16 cellular contexts compared by ENCODE assay signal in the genomic region with DNA sequence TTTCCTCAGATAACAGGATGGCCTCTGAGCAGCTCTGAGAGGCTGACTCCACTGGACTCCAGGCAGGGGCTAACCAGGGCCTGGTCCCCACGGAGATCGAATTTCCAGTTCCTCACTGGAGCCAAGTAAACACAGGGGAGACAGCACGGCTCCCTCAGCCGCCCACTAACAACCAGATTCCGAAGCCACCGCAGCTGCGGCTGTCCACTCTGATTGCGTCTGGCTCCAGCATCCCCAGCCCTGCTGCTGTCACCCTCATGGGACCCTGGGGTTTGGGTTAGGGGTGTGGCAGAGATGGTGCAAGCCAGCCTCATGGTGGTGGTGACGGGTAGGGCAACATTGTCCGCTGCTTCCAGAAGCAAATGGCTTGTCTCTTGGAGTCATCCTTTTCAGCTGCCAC.
A peak's percentile ranks its signal among the peaks of the same experiment; 100 is the strongest.
DNase-seq lines count a peak whose midpoint lies in the region; ATAC-seq and TF ChIP-seq lines count a peak whose summit lies in the region.
"Had no signal": no experiment of that assay in that cellular context is flagged by ENCODE, and none has a peak within 500 bp of the region (broad histone marks: within the 10 kb centered on the region; RNA-seq: fewer than 3 reads in every experiment).

No MANE protein-coding gene starts in this region.

- peak; percentile 61 for DNase-seq in cardiac septum (ENCODE audit: low spot score)
- no peak for DNase-seq in Right ventricle myocardium inferior (ENCODE audit: missing footprints)
- peak; percentile 12 for DNase-seq in WTC11 (ENCODE audit: low spot score)
- peak; percentile 52 for DNase-seq in upper lobe of right lung
- DNase-seq in SIG-M5 treated with dmso at 0.1 percent for 504 hours (lab: John Stamatoyannopoulos, UW; ENCODE audit: unreplicated experiment): no peak
- DNase-seq in CD1c-positive myeloid dendritic cell (ENCODE audit: extremely low spot score): no peak
- DNase-seq: COR-L47, lower lobe of right lung, NCI-H187 treated with DMSO at 0.1 percent for 48 hours, NCI-H526 had no signal

- peaks cover 16% of the 10 kb centered on the region for H3K4me1 Mint-ChIP-seq in WTC11

- WGBS in mesodermal cell (ENCODE audit: insufficient coverage in 2 of 2), 2 experiments: 94 to 98% methylated on average over 7 of the region's 10 CpGs

- H3K27ac ChIP-seq in mesodermal cell (ENCODE audit: low read depth, low read length, severe bottlenecking): peak overlapping the region; percentile 10
- no peak overlapping the region for H3K27ac ChIP-seq in upper lobe of right lung
- H3K27ac ChIP-seq: adrenal gland, gastroesophageal sphincter, lower lobe of right lung had no signal

- intact Hi-C loops in cardiac septum (cut with DNase I) (no loop called here), Right ventricle myocardium inferior (cut with DNase I) (no loop called here), upper lobe of right lung (cut with DNase I) (no loop called here)

- H3K9me3 Mint-ChIP-seq in WTC11: no peaks in the 10 kb centered on the region
- H3K9me3 Mint-ChIP-seq: activated T-helper 2 cell treated with anti-CD3 and anti-CD28 coated beads, Interferon-gamma antibody, Interleukin-2, Interleukin-4, amounts not matched to agents 10 μg/mL and 5 μg/mL and 100 μg/mL, durations not matched to agents 14 hours and 24 hours and 36 hours had no signal

- H3K36me3 Mint-ChIP-seq in WTC11: no peaks in the 10 kb centered on the region

- H3K27me3 Mint-ChIP-seq in WTC11 (ENCODE audit: low read depth): peaks cover 90% of the 10 kb centered on the region

- no peak overlapping the region for H3K4me3 ChIP-seq in mesodermal cell (ENCODE audit: extremely low read depth, insufficient read depth, low read length, poor library complexity, severe bottlenecking)
- no peak overlapping the region for H3K4me3 ChIP-seq in upper lobe of right lung
- H3K4me3 ChIP-seq: adrenal gland, gastroesophageal sphincter, HAP-1, lower lobe of right lung had no signal

- H3K4me1 ChIP-seq in mesodermal cell (ENCODE audit: control insufficient read depth, insufficient read depth, low read length, poor library complexity, severe bottlenecking): peaks cover 44% of the 10 kb centered on the region
- H3K4me1 ChIP-seq in upper lobe of right lung: no peaks in the 10 kb centered on the region
- H3K4me1 ChIP-seq: adrenal gland, HAP-1 had no signal

- H3K4me3 Mint-ChIP-seq in WTC11: no peak overlapping the region

- H3K36me3 ChIP-seq in mesodermal cell (ENCODE audit: control insufficient read depth, insufficient read depth, low read length) (no peaks in the 10 kb centered on the region), upper lobe of right lung (no peaks in the 10 kb centered on the region)
- H3K36me3 ChIP-seq: adrenal gland, gastroesophageal sphincter, HAP-1, lower lobe of right lung had no signal

- H3K27me3 ChIP-seq in upper lobe of right lung: no peaks in the 10 kb centered on the region
- H3K27me3 ChIP-seq: adrenal gland, gastroesophageal sphincter had no signal

- H3K9me3 ChIP-seq in mesodermal cell (ENCODE audit: control insufficient read depth, low read length) (no peaks in the 10 kb centered on the region), upper lobe of right lung (no peaks in the 10 kb centered on the region)
- H3K9me3 ChIP-seq: adrenal gland, gastroesophageal sphincter, HAP-1, lower lobe of right lung had no signal

- ATAC-seq in Right ventricle myocardium inferior (no peak), WTC11 (no peak), upper lobe of right lung (no peak), HG02642 (IDR thresholded peaks at IDR 0.05; ENCODE audit: poor library complexity, unreplicated experiment) (no peak)
- ATAC-seq: gastroesophageal sphincter, lower lobe of right lung had no signal

- no peak for TF ChIP-seq CTCF in WTC11 (IDR thresholded peaks at IDR 0.05)
- no peak for TF ChIP-seq CTCF in upper lobe of right lung (IDR thresholded peaks at IDR 0.05)

- CTCF ChIA-PET in WTC11 (lab: Charles Lee): interaction anchor here (1.6 to 3.5 kb wide), 3 partner anchors 13 to 22 kb away, joined by 3 to 18 read pairs (median 11); no protein-coding TSS in a partner anchor

- POLR2A ChIA-PET in WTC11 (lab: Charles Lee): interaction anchor here (0.6 kb wide), 1 partner anchor 27 kb away, joined by 6 read pairs; no protein-coding TSS in a partner anchor

- no peak overlapping the region for H3K27ac Mint-ChIP-seq in WTC11
- H3K27ac Mint-ChIP-seq: activated T-helper 2 cell treated with anti-CD3 and anti-CD28 coated beads, Interferon-gamma antibody, Interleukin-2, Interleukin-4, amounts not matched to agents 10 μg/mL and 5 μg/mL and 100 μg/mL, durations not matched to agents 14 hours and 24 hours and 36 hours had no signal

TF ChIP-seq in WTC11, 78 proteins besides CTCF, POLR2A, EP300 and RAD21:
- TF ChIP-seq TEAD4 (CRISPR knock-in tag; IDR thresholded peaks at IDR 0.05) (no peak), GRHL2 (CRISPR knock-in tag; IDR thresholded peaks at IDR 0.05; ENCODE audit: insufficient replicate concordance, severe bottlenecking) (no peak), SP1 (CRISPR knock-in tag; conservative IDR thresholded peaks at IDR 0.05) (no peak), NR3C1 (CRISPR knock-in tag; conservative IDR thresholded peaks at IDR 0.05; ENCODE audit: low read depth) (no peak), TP53 (CRISPR knock-in tag; IDR thresholded peaks at IDR 0.05) (no peak), NR2C2 (CRISPR knock-in tag; IDR thresholded peaks at IDR 0.05) (no peak), JUN (CRISPR knock-in tag; IDR thresholded peaks at IDR 0.05) (no peak), ZNF219 (CRISPR knock-in tag; IDR thresholded peaks at IDR 0.05; ENCODE audit: borderline replicate concordance) (no peak), GABPB1 (CRISPR knock-in tag; IDR thresholded peaks at IDR 0.05) (no peak), MLX (CRISPR knock-in tag; IDR thresholded peaks at IDR 0.05) (no peak), ZNF232 (CRISPR knock-in tag; IDR thresholded peaks at IDR 0.05) (no peak), MYBL2 (CRISPR knock-in tag; IDR thresholded peaks at IDR 0.05) (no peak)
- TF ChIP-seq, protein P1, sequence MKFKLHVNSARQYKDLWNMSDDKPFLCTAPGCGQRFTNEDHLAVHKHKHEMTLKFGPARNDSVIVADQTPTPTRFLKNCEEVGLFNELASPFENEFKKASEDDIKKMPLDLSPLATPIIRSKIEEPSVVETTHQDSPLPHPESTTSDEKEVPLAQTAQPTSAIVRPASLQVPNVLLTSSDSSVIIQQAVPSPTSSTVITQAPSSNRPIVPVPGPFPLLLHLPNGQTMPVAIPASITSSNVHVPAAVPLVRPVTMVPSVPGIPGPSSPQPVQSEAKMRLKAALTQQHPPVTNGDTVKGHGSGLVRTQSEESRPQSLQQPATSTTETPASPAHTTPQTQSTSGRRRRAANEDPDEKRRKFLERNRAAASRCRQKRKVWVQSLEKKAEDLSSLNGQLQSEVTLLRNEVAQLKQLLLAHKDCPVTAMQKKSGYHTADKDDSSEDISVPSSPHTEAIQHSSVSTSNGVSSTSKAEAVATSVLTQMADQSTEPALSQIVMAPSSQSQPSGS (CRISPR knock-in tag; IDR thresholded peaks at IDR 0.05; ENCODE audit: borderline replicate concordance, low read depth): no peak
- TF ChIP-seq, protein P2, sequence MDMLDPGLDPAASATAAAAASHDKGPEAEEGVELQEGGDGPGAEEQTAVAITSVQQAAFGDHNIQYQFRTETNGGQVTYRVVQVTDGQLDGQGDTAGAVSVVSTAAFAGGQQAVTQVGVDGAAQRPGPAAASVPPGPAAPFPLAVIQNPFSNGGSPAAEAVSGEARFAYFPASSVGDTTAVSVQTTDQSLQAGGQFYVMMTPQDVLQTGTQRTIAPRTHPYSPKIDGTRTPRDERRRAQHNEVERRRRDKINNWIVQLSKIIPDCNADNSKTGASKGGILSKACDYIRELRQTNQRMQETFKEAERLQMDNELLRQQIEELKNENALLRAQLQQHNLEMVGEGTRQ (CRISPR knock-in tag; IDR thresholded peaks at IDR 0.05): no peak
- TF ChIP-seq, protein P3, sequence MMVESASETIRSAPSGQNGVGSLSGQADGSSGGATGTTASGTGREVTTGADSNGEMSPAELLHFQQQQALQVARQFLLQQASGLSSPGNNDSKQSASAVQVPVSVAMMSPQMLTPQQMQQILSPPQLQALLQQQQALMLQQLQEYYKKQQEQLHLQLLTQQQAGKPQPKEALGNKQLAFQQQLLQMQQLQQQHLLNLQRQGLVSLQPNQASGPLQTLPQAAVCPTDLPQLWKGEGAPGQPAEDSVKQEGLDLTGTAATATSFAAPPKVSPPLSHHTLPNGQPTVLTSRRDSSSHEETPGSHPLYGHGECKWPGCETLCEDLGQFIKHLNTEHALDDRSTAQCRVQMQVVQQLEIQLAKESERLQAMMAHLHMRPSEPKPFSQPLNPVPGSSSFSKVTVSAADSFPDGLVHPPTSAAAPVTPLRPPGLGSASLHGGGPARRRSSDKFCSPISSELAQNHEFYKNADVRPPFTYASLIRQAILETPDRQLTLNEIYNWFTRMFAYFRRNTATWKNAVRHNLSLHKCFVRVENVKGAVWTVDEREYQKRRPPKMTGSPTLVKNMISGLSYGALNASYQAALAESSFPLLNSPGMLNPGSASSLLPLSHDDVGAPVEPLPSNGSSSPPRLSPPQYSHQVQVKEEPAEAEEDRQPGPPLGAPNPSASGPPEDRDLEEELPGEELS (CRISPR knock-in tag; IDR thresholded peaks at IDR 0.05): no peak

Comparison
In these comparisons a context has a peak if more than half of its experiments do, and no peak if none do; other contexts are left out.
1. DNase-seq: peak in cardiac septum (single experiment), WTC11 (single experiment) and upper lobe of right lung (single experiment); none in Right ventricle myocardium inferior (single experiment), SIG-M5 treated with dmso at 0.1 percent for 504 hours (single experiment) and CD1c-positive myeloid dendritic cell (single experiment).